ENCODE assay signal across 2 cellular contexts in the genomic region with DNA sequence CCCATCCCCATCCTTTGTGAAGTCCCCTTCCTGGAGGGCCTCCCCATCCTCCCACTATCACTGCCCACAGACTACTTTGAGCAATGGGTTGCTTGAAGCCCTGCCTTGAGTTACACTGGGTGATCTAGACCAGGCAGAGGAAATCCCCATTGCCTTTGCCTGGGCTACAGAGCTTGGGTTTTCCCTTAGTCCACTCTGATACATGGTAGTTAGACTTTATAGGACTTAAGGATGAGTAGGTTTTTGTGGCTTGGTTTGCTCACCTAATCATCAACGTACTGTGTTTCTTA.
TF ChIP-seq lines count a peak whose summit lies in the region.

No MANE protein-coding gene starts in this region.

TF ChIP-seq in HepG2, 621 proteins besides CTCF, POLR2A, EP300 and RAD21 (continued from another document):
- TF ChIP-seq HNF1B (CRISPR knock-in tag; IDR thresholded peaks at IDR 0.05) (no peak), ZFP36L1 (CRISPR knock-in tag; IDR thresholded peaks at IDR 0.05) (no peak), ZNF230 (CRISPR knock-in tag; IDR thresholded peaks at IDR 0.05) (no peak), STAG1 (CRISPR knock-in tag; IDR thresholded peaks at IDR 0.05) (no peak), RBAK (CRISPR knock-in tag; IDR thresholded peaks at IDR 0.05) (no peak), TMF1 (CRISPR knock-in tag; IDR thresholded peaks at IDR 0.05; ENCODE audit: low read depth) (no peak)

TF ChIP-seq in GM12878, 131 proteins besides CTCF, POLR2A, EP300 and RAD21 (continued from another document):
- TF ChIP-seq ATF2 (IDR thresholded peaks at IDR 0.05; ENCODE audit: low read length) (peak; percentile 50; the same call in 1 of the 2 replicates), DPF2 (IDR thresholded peaks at IDR 0.05) (no peak), RUNX3 (IDR thresholded peaks at IDR 0.05; ENCODE audit: low read length) (peak; percentile 77), SUPT20H (IDR thresholded peaks at IDR 0.05; ENCODE audit: borderline replicate concordance, control insufficient read depth, low read depth, low read length) (no peak), EED (IDR thresholded peaks at IDR 0.05; ENCODE audit: low read depth) (peak; percentile 86), SMAD1 (IDR thresholded peaks at IDR 0.05; ENCODE audit: low read depth, partially characterized antibody) (peak; percentile 1), YY1 (IDR thresholded peaks at IDR 0.05; ENCODE audit: low read depth, low read length) (no peak), ZZZ3 (IDR thresholded peaks at IDR 0.05; ENCODE audit: control insufficient read depth, insufficient read length, low read depth) (no peak), LARP7 (IDR thresholded peaks at IDR 0.05) (no peak), CREM (IDR thresholded peaks at IDR 0.05; ENCODE audit: low read depth) (peak; percentile 68; the same call in 1 of the 2 replicates), ZBED1 (IDR thresholded peaks at IDR 0.05; ENCODE audit: borderline replicate concordance) (0 out of 2 replicates have a peak, but pooled peaks have one; percentile 52), POU2F2 (IDR thresholded peaks at IDR 0.05; ENCODE audit: borderline replicate concordance, low read depth, low read length) (0 out of 3 replicates have a peak, but pooled peaks have one; percentile 33), RELA (IDR thresholded peaks at IDR 0.05; ENCODE audit: borderline replicate concordance, partially characterized antibody) (peak; percentile 90), CHD4 (IDR thresholded peaks at IDR 0.05) (no peak), ASH2L (IDR thresholded peaks at IDR 0.05; ENCODE audit: borderline replicate concordance, low read depth) (no peak), POLR2AphosphoS5 (IDR thresholded peaks at IDR 0.05; ENCODE audit: low read length) (peak; percentile 43; the same call in 1 of the 2 replicates), CBFB (IDR thresholded peaks at IDR 0.05; ENCODE audit: low read depth) (peak; percentile 46; the same call in 1 of the 2 replicates), TCF12 (IDR thresholded peaks at IDR 0.05; ENCODE audit: low read depth, low read length) (0 out of 2 replicates have a peak, but pooled peaks have one; percentile 11), BCLAF1 (IDR thresholded peaks at IDR 0.05) (no peak), BACH1 (IDR thresholded peaks at IDR 0.05; ENCODE audit: borderline replicate concordance) (0 out of 2 replicates have a peak, but pooled peaks have one; percentile 66)
- TF ChIP-seq, protein P1, sequence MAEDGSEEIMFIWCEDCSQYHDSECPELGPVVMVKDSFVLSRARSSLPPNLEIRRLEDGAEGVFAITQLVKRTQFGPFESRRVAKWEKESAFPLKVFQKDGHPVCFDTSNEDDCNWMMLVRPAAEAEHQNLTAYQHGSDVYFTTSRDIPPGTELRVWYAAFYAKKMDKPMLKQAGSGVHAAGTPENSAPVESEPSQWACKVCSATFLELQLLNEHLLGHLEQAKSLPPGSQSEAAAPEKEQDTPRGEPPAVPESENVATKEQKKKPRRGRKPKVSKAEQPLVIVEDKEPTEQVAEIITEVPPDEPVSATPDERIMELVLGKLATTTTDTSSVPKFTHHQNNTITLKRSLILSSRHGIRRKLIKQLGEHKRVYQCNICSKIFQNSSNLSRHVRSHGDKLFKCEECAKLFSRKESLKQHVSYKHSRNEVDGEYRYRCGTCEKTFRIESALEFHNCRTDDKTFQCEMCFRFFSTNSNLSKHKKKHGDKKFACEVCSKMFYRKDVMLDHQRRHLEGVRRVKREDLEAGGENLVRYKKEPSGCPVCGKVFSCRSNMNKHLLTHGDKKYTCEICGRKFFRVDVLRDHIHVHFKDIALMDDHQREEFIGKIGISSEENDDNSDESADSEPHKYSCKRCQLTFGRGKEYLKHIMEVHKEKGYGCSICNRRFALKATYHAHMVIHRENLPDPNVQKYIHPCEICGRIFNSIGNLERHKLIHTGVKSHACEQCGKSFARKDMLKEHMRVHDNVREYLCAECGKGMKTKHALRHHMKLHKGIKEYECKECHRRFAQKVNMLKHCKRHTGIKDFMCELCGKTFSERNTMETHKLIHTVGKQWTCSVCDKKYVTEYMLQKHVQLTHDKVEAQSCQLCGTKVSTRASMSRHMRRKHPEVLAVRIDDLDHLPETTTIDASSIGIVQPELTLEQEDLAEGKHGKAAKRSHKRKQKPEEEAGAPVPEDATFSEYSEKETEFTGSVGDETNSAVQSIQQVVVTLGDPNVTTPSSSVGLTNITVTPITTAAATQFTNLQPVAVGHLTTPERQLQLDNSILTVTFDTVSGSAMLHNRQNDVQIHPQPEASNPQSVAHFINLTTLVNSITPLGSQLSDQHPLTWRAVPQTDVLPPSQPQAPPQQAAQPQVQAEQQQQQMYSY (CRISPR knock-in tag; IDR thresholded peaks at IDR 0.05) = no peak
- TF ChIP-seq, protein P2, sequence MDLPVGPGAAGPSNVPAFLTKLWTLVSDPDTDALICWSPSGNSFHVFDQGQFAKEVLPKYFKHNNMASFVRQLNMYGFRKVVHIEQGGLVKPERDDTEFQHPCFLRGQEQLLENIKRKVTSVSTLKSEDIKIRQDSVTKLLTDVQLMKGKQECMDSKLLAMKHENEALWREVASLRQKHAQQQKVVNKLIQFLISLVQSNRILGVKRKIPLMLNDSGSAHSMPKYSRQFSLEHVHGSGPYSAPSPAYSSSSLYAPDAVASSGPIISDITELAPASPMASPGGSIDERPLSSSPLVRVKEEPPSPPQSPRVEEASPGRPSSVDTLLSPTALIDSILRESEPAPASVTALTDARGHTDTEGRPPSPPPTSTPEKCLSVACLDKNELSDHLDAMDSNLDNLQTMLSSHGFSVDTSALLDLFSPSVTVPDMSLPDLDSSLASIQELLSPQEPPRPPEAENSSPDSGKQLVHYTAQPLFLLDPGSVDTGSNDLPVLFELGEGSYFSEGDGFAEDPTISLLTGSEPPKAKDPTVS (IDR thresholded peaks at IDR 0.05; ENCODE audit: low read depth, low read length) = no peak
- TF ChIP-seq, protein P3, sequence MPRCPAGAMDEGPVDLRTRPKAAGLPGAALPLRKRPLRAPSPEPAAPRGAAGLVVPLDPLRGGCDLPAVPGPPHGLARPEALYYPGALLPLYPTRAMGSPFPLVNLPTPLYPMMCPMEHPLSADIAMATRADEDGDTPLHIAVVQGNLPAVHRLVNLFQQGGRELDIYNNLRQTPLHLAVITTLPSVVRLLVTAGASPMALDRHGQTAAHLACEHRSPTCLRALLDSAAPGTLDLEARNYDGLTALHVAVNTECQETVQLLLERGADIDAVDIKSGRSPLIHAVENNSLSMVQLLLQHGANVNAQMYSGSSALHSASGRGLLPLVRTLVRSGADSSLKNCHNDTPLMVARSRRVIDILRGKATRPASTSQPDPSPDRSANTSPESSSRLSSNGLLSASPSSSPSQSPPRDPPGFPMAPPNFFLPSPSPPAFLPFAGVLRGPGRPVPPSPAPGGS (IDR thresholded peaks at IDR 0.05; ENCODE audit: borderline replicate concordance, insufficient read depth, low read depth, low read length, poor library complexity, severe bottlenecking) = peak; percentile 67
TF ChIP-seq in GM12878: peak in this region for 26.
